ENCODE assay signal across 25 cellular contexts in the genomic region with DNA sequence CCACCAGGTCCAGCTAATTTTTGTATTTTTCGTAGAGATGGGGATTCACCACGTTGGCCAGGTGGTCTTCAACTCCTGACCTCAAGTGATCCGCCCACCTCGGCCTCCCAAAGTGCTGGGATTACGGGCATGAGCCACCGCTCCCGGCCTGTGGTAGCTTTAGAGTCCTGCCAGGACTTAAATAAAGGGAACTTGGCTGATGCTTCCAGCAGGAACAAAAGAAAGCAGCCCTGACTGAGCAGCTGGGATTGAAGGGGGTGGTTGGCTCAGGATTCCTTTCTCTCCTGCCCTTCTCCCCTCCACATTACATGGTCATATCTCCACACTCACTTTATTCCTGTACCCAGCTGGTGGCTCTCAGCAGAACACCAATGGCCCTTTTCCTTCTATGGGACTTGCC. TPM values are rescaled to one million over a fixed set of nuclear protein-coding genes. Genes with fewer than 3 reads are reported as not detected.
DNase-seq lines count a peak whose midpoint lies in the region; ATAC-seq and TF ChIP-seq lines count a peak whose summit lies in the region.
"Had no signal": no experiment of that assay in that cellular context is flagged by ENCODE, and none has a peak within 500 bp of the region (broad histone marks: within the 10 kb centered on the region; RNA-seq: fewer than 3 reads in every experiment).

No MANE protein-coding gene starts in this region.

- ATAC-seq in thoracic aorta (ENCODE audit: insufficient number of reproducible peaks, low FRiP score, low read depth) (no peak), HG03565 (IDR thresholded peaks at IDR 0.05; ENCODE audit: unreplicated experiment) (no peak)

- no peaks in the 10 kb centered on the region for H3K36me3 ChIP-seq in thoracic aorta
- H3K36me3 ChIP-seq: BE2C, Peyer's patch had no signal

- H3K4me3 ChIP-seq in thoracic aorta: no peak overlapping the region
- H3K4me3 ChIP-seq: Peyer's patch had no signal

- no peaks in the 10 kb centered on the region for H3K9me3 ChIP-seq in thoracic aorta
- H3K9me3 ChIP-seq: BE2C, Peyer's patch had no signal

- H3K27me3 ChIP-seq in thoracic aorta (replicated peaks; ENCODE audit: insufficient read depth): no peaks in the 10 kb centered on the region
- H3K27me3 ChIP-seq: BE2C, Peyer's patch had no signal

- H3K27ac ChIP-seq in thoracic aorta: peak overlapping the region; percentile 73 to 76
- H3K27ac ChIP-seq: 22Rv1, Peyer's patch had no signal

- H3K4me1 ChIP-seq in thoracic aorta (ENCODE audit: control insufficient read depth in 1 of 2, low read depth in 2 of 2): peaks cover 32 to 84% of the 10 kb centered on the region in 2 donors
- H3K4me1 ChIP-seq: BE2C, Peyer's patch had no signal

- no peak for TF ChIP-seq CTCF in thoracic aorta (IDR thresholded peaks at IDR 0.05)

- DNase-seq in NCI-H1092 treated with DMSO at 0.1 percent for 48 hours (lab: John Stamatoyannopoulos, UW) (peak; percentile 10), NCI-H1092 (lab: John Stamatoyannopoulos, UW) (no peak), astrocyte of the hippocampus (ENCODE audit: low read depth, low spot score) (peak; percentile 74), myocyte (ENCODE audit: low read depth) (peak; percentile 66), thoracic aorta (ENCODE audit: low spot score) (no peak), NCI-H146 (lab: John Stamatoyannopoulos, UW) (no peak)
- no peak for DNase-seq in effector CD8-positive, alpha-beta T cell (lab: John Stamatoyannopoulos, UW)
- DNase-seq: BE2C, Calu3, DMS79 treated with DMSO at 0.1 percent for 48 hours, GF-D8, GOT3, HCEC 1CT, IMR-90, KG1, MM.1S, NCI-H1436, NCI-H187 treated with DMSO at 0.1 percent for 48 hours, NCI-H526 treated with DMSO at 0.1 percent for 48 hours, OCI-M1, Peyer's patch, SHP77 treated with DMSO at 0.1 percent for 48 hours had no signal

RNA-seq across cellular contexts. Expression of gene EFHD1, which starts 20.0 kb away (rescaled TPM):
- total RNA-seq in myocyte (0.29 TPM in 1 of 2 replicates, not detected in the other), thoracic aorta (100 to 1,000 TPM; 111 to 211 TPM)
- polyA plus RNA-seq in myocyte (2012): 0.72 TPM
- total RNA-seq: IMR-90 had no signal
- polyA plus RNA-seq: CD14-positive monocyte had no signal

RNA-seq across cellular contexts. Expression of gene GIGYF2, which starts 43.7 kb away (rescaled TPM):
- total RNA-seq in myocyte (63.3 and 67.8 TPM in 2 replicates), thoracic aorta (100 to 1,000 TPM in 1 of 2 donors, 10 to 100 TPM in 1; 54.7 to 121 TPM)
- 26.2 TPM for polyA plus RNA-seq in myocyte (2012)

Comparison
In these comparisons a context has a peak if more than half of its experiments do, and no peak if none do; other contexts are left out.
1. DNase-seq: peak in NCI-H1092 treated with DMSO at 0.1 percent for 48 hours (single experiment), astrocyte of the hippocampus (single experiment) and myocyte (single experiment); none in NCI-H1092 (single experiment), thoracic aorta (single experiment), effector CD8-positive, alpha-beta T cell (single experiment) and NCI-H146 (single experiment).
2. RNA of gene EFHD1, which starts 20.0 kb away (total RNA-seq): 111 to 211 TPM in thoracic aorta; 0.29 TPM in myocyte; every median in the first group is over 10 times any median in the second.